Comparison of ENCODE assay signal across 17 cellular contexts in the genomic region with DNA sequence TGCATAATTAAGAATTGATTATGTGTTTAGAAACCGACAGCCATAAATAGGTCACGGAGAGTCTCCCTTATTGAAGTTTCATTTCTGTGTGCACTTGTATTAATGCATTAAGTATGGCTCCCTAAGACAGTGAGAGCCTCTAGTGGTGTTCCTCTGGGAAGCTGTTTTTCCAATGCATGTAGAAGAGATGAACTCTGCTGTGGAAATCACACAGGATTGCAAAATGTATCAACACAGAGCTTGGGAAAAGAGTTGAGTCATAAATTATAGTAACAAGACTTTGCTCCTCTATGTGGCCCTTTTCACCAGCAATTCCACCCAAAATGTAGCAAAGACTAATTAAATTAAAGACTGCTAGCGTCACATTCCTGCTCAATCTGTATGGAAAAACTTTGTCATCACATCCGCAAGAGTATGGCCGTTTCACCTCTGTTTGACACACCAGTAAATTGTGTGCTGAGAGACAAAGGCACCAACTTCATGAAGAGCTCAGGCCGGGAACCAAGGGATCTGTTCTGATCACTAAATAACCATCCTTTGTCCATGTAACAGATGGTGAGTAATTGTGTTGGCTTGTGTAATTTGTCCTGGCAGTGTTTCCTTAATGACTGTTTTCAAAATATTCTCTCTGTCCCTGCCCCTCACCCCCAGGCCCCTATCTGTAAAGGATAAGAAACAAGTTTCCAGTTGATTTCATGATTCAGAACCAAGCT.
A peak's percentile ranks its signal among the peaks of the same experiment; 100 is the strongest.
DNase-seq lines count a peak whose midpoint lies in the region; ATAC-seq and TF ChIP-seq lines count a peak whose summit lies in the region.
"Had no signal": no experiment of that assay in that cellular context is flagged by ENCODE, and none has a peak within 500 bp of the region (broad histone marks: within the 10 kb centered on the region; RNA-seq: fewer than 3 reads in every experiment).

No MANE protein-coding gene starts in this region.

- TF ChIP-seq CTCF in esophagus squamous epithelium (IDR thresholded peaks at IDR 0.05), result no peak
- TF ChIP-seq CTCF in osteocyte (IDR thresholded peaks at IDR 0.05), result no peak

- no peak for TF ChIP-seq POLR2A in esophagus squamous epithelium (IDR thresholded peaks at IDR 0.05)

- CTCF ChIA-PET in CD8-positive, alpha-beta memory T cell (lab: Charles Lee), result no interaction called here

- no peaks in the 10 kb centered on the region for H4K20me1 ChIP-seq in Karpas-422 (ENCODE audit: insufficient read depth, low read depth, low read length)

- peak; percentile 71 for DNase-seq in EL
- DNase-seq in NCI-H226, result peak; percentile 27
- no peak for DNase-seq in esophagus squamous epithelium (lab: John Stamatoyannopoulos, UW)
- DNase-seq in osteocyte (ENCODE audit: extremely low spot score, unreplicated experiment), result no peak
- no peak for DNase-seq in central memory CD4-positive, alpha-beta T cell
- DNase-seq in CD8-positive, alpha-beta memory T cell, result no peak
- no peak for DNase-seq in Karpas-422
- DNase-seq: Caco-2; left colon; MV-4-11; stimulated activated CD4-positive, alpha-beta T cell treated with anti-CD3 and anti-CD28 coated beads, Interleukin-4, amount 100 ng/mL, for 4 hours; T-helper 1 cell; testis had no signal

- H3K79me2 ChIP-seq in Karpas-422 (ENCODE audit: low read length), result no peaks in the 10 kb centered on the region
- H3K79me2 ChIP-seq: parathyroid adenoma had no signal

- H3K27me3 Mint-ChIP-seq in osteocyte (ENCODE audit: unreplicated experiment), result no peaks in the 10 kb centered on the region
- H3K27me3 Mint-ChIP-seq in CD8-positive, alpha-beta memory T cell, result no peaks in the 10 kb centered on the region

- H3K9me3 ChIP-seq in esophagus squamous epithelium, result no peaks in the 10 kb centered on the region
- H3K9me3 ChIP-seq in CD8-positive, alpha-beta memory T cell (ENCODE audit: low read length), result no peaks in the 10 kb centered on the region
- no peaks in the 10 kb centered on the region for H3K9me3 ChIP-seq in Karpas-422 (ENCODE audit: low read length)
- H3K9me3 ChIP-seq: Caco-2, testis had no signal

- no peaks in the 10 kb centered on the region for H3K9me3 Mint-ChIP-seq in osteocyte (ENCODE audit: unreplicated experiment)
- H3K9me3 Mint-ChIP-seq in CD8-positive, alpha-beta memory T cell, result no peaks in the 10 kb centered on the region

- H3K27me3 ChIP-seq in esophagus squamous epithelium, result peaks cover 0 to 10% (median 0%) of the 10 kb centered on the region in 4 donors
- H3K27me3 ChIP-seq in CD8-positive, alpha-beta memory T cell (ENCODE audit: insufficient read depth, low read length, poor library complexity, severe bottlenecking), result no peaks in the 10 kb centered on the region
- no peaks in the 10 kb centered on the region for H3K27me3 ChIP-seq in Karpas-422 (ENCODE audit: low read length)
- H3K27me3 ChIP-seq: testis had no signal

- no peaks in the 10 kb centered on the region for H3K9me2 ChIP-seq in Karpas-422 (replicated peaks; ENCODE audit: insufficient read depth, low read length)

- H3K4me3 Mint-ChIP-seq in osteocyte (ENCODE audit: unreplicated experiment), result no peak overlapping the region
- H3K4me3 Mint-ChIP-seq in CD8-positive, alpha-beta memory T cell, result no peak overlapping the region
- H3K4me3 Mint-ChIP-seq: activated naive CD8-positive, alpha-beta T cell had no signal

- H3K36me3 Mint-ChIP-seq in osteocyte (ENCODE audit: unreplicated experiment), result no peaks in the 10 kb centered on the region
- H3K36me3 Mint-ChIP-seq in CD8-positive, alpha-beta memory T cell, result peaks cover 0 to 10% (median 7%) of the 10 kb centered on the region in 3 donors

- H2AFZ ChIP-seq in Karpas-422 (ENCODE audit: low read length), result no peak overlapping the region
- H2AFZ ChIP-seq: parathyroid adenoma had no signal

- H3K4me3 ChIP-seq in esophagus squamous epithelium (no peak overlapping the region), Karpas-422 (ENCODE audit: low read length) (no peak overlapping the region)
- H3K4me3 ChIP-seq in CD8-positive, alpha-beta memory T cell (ENCODE audit: low read length), result no peak overlapping the region
- H3K4me3 ChIP-seq: testis had no signal

- H3K4me1 ChIP-seq in esophagus squamous epithelium (peaks cover 0 to 16% (median 4%) of the 10 kb centered on the region in 3 donors), Karpas-422 (ENCODE audit: low read length) (no peaks in the 10 kb centered on the region)
- no peaks in the 10 kb centered on the region for H3K4me1 ChIP-seq in CD8-positive, alpha-beta memory T cell (ENCODE audit: insufficient read depth, low read length)
- H3K4me1 ChIP-seq: Caco-2, parathyroid adenoma had no signal

- H3K36me3 ChIP-seq in esophagus squamous epithelium, result no peaks in the 10 kb centered on the region
- no peaks in the 10 kb centered on the region for H3K36me3 ChIP-seq in CD8-positive, alpha-beta memory T cell (ENCODE audit: insufficient read depth, low read length)
- no peaks in the 10 kb centered on the region for H3K36me3 ChIP-seq in Karpas-422 (ENCODE audit: insufficient read depth, low read length)

- H3K9ac ChIP-seq in Karpas-422 (ENCODE audit: low read length), result no peak overlapping the region
- H3K9ac ChIP-seq: parathyroid adenoma had no signal

- ATAC-seq in HG03045 (IDR thresholded peaks at IDR 0.05; ENCODE audit: unreplicated experiment), result no peak
- ATAC-seq: left colon had no signal

- intact Hi-C loops in esophagus squamous epithelium (cut with DNase I), result no loop called here

- no peak overlapping the region for H3K4me2 ChIP-seq in Karpas-422 (ENCODE audit: low read depth, low read length, poor library complexity, severe bottlenecking)

- WGBS in esophagus squamous epithelium, 2 donors, result 65 to 74% methylated on average over 6 of the region's 6 CpGs

- peaks cover 10% of the 10 kb centered on the region for H3K4me1 Mint-ChIP-seq in osteocyte (ENCODE audit: unreplicated experiment)
- H3K4me1 Mint-ChIP-seq in CD8-positive, alpha-beta memory T cell, result no peaks in the 10 kb centered on the region

- H3K27ac ChIP-seq in esophagus squamous epithelium, result peak overlapping the region in 3 of 4 donors; percentile 13 to 80 (median 52)
- no peak overlapping the region for H3K27ac ChIP-seq in CD8-positive, alpha-beta memory T cell (ENCODE audit: low read depth, low read length)
- H3K27ac ChIP-seq in Karpas-422 (ENCODE audit: low read length), result no peak overlapping the region
- H3K27ac ChIP-seq: epithelial cell of prostate, parathyroid adenoma, testis had no signal

- POLR2A ChIA-PET in CD8-positive, alpha-beta memory T cell (lab: Charles Lee), result no interaction called here

- H3K27ac Mint-ChIP-seq in osteocyte (ENCODE audit: unreplicated experiment), result peak overlapping the region; percentile 7
- H3K27ac Mint-ChIP-seq in CD8-positive, alpha-beta memory T cell, result no peak overlapping the region
- H3K27ac Mint-ChIP-seq: activated naive CD8-positive, alpha-beta T cell had no signal

Comparison
In these comparisons a context has a peak if more than half of its experiments do, and no peak if none do; other contexts are left out.
1. DNase-seq: peak in EL (single experiment) and NCI-H226 (single experiment); none in esophagus squamous epithelium (single experiment), osteocyte (single experiment), central memory CD4-positive, alpha-beta T cell (single experiment), CD8-positive, alpha-beta memory T cell (0 of 5) and Karpas-422 (single experiment).
2. H3K27ac ChIP-seq: peak in esophagus squamous epithelium (3 of 4); none in CD8-positive, alpha-beta memory T cell (single experiment) and Karpas-422 (single experiment).